10 cellular contexts compared by ENCODE assay signal in the genomic region with DNA sequence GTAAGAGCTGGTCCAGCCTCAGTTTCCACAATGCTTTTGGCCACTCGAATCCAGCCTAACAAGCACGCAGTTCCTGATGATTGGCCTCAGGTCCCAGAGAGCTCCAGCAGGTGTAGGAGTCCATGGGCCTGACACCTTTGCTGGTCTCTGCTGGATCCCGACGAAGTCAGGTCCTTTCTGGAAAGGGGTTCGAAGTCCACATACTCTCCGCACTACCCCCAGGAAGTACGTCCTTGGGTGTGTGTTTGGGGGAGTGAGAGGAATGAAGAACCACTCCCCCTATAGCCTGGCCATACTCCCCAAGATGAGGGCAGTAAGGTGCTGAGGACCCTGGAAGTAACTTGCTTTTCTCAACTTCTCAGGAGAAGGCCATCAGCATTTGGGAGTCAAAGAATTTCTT.
"Had no signal": no experiment of that assay in that cellular context is flagged by ENCODE, and none has a peak within 500 bp of the region (broad histone marks: within the 10 kb centered on the region; RNA-seq: fewer than 3 reads in every experiment).

No MANE protein-coding gene starts in this region.

- DNase-seq: cerebellar nuclear complex, gastrocnemius medialis, left ventricle myocardium inferior, mammary epithelial cell, midbrain, occipital lobe, retina, thyroid gland had no signal

- H3K4me3 ChIP-seq: gastrocnemius medialis, left ventricle myocardium inferior, thyroid gland had no signal

- H3K27me3 ChIP-seq: thyroid gland had no signal

- H3K27me3 Mint-ChIP-seq: activated CD4-positive, alpha-beta memory T cell treated with anti-CD3 and anti-CD28 coated beads, Interleukin-2, amount 10 ng/mL, durations not matched to agents 7 days and 5 days had no signal

- H3K27ac Mint-ChIP-seq: WTC11 had no signal

- H3K9me3 ChIP-seq: gastrocnemius medialis, left ventricle myocardium inferior, thyroid gland had no signal

- H3K4me3 Mint-ChIP-seq: WTC11 had no signal

- H3K36me3 ChIP-seq: gastrocnemius medialis, left ventricle myocardium inferior, thyroid gland had no signal

- H3K9me3 Mint-ChIP-seq: activated CD4-positive, alpha-beta memory T cell treated with anti-CD3 and anti-CD28 coated beads, Interleukin-2, amount 10 ng/mL, durations not matched to agents 7 days and 5 days had no signal

- ATAC-seq: gastrocnemius medialis, WTC11 had no signal

- H3K27ac ChIP-seq: gastrocnemius medialis, left ventricle myocardium inferior, thyroid gland had no signal
